ENCODE assay signal across 28 cellular contexts in the genomic region with DNA sequence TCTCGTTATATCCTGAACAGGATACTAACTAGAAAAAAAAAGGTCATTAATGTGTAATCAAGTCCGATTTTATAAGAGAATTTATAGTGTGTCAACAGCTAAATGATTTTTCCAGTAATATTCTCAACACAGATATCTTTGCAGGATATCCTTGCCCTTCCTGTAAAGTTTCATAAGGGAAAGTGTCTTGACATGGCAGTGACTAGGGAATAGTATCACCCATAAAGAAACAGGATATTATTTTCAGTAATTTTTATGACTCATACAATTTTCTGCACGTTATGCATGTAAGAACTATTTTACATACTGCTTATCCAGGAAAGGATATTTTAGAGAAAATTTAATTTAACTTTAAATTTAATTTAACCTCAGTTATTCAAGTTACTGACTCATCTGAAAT. TPM values are rescaled to one million over a fixed set of nuclear protein-coding genes. Genes with fewer than 3 reads are reported as not detected.
DNase-seq lines count a peak whose midpoint lies in the region; ATAC-seq, FAIRE-seq and TF ChIP-seq lines count a peak whose summit lies in the region.
"Had no signal": no experiment of that assay in that cellular context is flagged by ENCODE, and none has a peak within 500 bp of the region (broad histone marks: within the 10 kb centered on the region; RNA-seq: fewer than 3 reads in every experiment).

No MANE protein-coding gene starts in this region.

- no peaks in the 10 kb centered on the region for H3K4me1 ChIP-seq in mammary epithelial cell (ENCODE audit: insufficient read depth, low read length)
- no peaks in the 10 kb centered on the region for H3K4me1 ChIP-seq in breast epithelium
- H3K4me1 ChIP-seq in foreskin keratinocyte = no peaks in the 10 kb centered on the region
- H3K4me1 ChIP-seq: A549, BE2C had no signal

- H2AFZ ChIP-seq in mammary epithelial cell (ENCODE audit: low read depth, low read length) = no peak overlapping the region
- H2AFZ ChIP-seq: GM23338 had no signal

- H3K9me3 ChIP-seq in mammary epithelial cell (replicated peaks; ENCODE audit: insufficient read depth, low read length) (no peaks in the 10 kb centered on the region), breast epithelium (no peaks in the 10 kb centered on the region)
- H3K9me3 ChIP-seq: A549, BE2C had no signal

- 56% methylated on average over 3 of the region's 3 CpGs for WGBS in mammary epithelial cell (ENCODE audit: low coverage, missing lambda C conversion rate)

- POLR2A ChIA-PET in RWPE1 (lab: Yijun Ruan, JAX; ENCODE audit: low non-redundant PET) = no interaction called here

- no peak overlapping the region for H3K4me3 ChIP-seq in mammary epithelial cell (replicated peaks in 1 of 3; ENCODE audit: insufficient read depth in 1 of 3, low read depth in 2 of 3, low read length in 3 of 3)
- no peak overlapping the region for H3K4me3 ChIP-seq in breast epithelium
- no peak overlapping the region for H3K4me3 ChIP-seq in bronchial epithelial cell (ENCODE audit: low read depth, low read length)
- H3K4me3 ChIP-seq: A549; BLaER1 treated with 17β-estradiol and CSF1 and Interleukin-3, amounts not matched to agents 10 nM and 100 nM; GM12878; GM23338 had no signal

- dilution Hi-C loops in mammary epithelial cell (cut with HindIII; ENCODE audit: low sequenced_read_pairs) = no loop called here

- no peak overlapping the region for H3K9ac ChIP-seq in mammary epithelial cell (ENCODE audit: insufficient read depth, low read length)
- H3K9ac ChIP-seq: BLaER1 treated with 17β-estradiol and CSF1 and Interleukin-3, amounts not matched to agents 10 nM and 100 nM had no signal

- H3K27ac ChIP-seq in mammary epithelial cell (ENCODE audit: insufficient read depth, low read depth, low read length) (no peak overlapping the region), breast epithelium (no peak overlapping the region), RWPE1 (no peak overlapping the region), foreskin keratinocyte (no peak overlapping the region)
- H3K27ac ChIP-seq: A549; BLaER1 treated with 17β-estradiol and CSF1 and Interleukin-3, amounts not matched to agents 10 nM and 100 nM had no signal

- intact Hi-C loops in mammary epithelial cell (cut with micrococcal nuclease) = loop anchor here (10.0 kb wide), 1 partner anchor 639 kb away; no protein-coding TSS in a partner anchor
- intact Hi-C loops in breast epithelium (cut with DNase I; ENCODE audit: low total_unique reads) = no loop called here

- DNase-seq in mammary epithelial cell = no peak
- DNase-seq in breast epithelium (ENCODE audit: low spot score in 2 of 2) = no peak
- peak; percentile 20 for DNase-seq in RWPE1 (ENCODE audit: low spot score)
- peak; percentile 65 for DNase-seq in bronchial epithelial cell (ENCODE audit: low read depth)
- DNase-seq in foreskin keratinocyte = peak; percentile 8 to 10
- DNase-seq in SHP77 treated with DMSO at 0.1 percent for 48 hours (lab: John Stamatoyannopoulos, UW) = no peak
- no peak for DNase-seq in NCI-H226
- DNase-seq: 8988T; ACHN; AML-193; BE2C; CD4-positive, alpha-beta T cell; CD8-positive, alpha-beta memory T cell; DMS 273 treated with DMSO at 0.1 percent for 48 hours; DMS79; EL; GDM1; H9 had no signal

- H3K27me3 ChIP-seq in mammary epithelial cell (ENCODE audit: insufficient read depth, low read length) (no peaks in the 10 kb centered on the region), breast epithelium (peaks cover 0 to 14% of the 10 kb centered on the region in 2 donors), bronchial epithelial cell (ENCODE audit: control insufficient read depth, insufficient read depth, low read length) (no peaks in the 10 kb centered on the region), foreskin keratinocyte (no peaks in the 10 kb centered on the region)
- H3K27me3 ChIP-seq: BE2C; BLaER1 treated with 17β-estradiol and CSF1 and Interleukin-3, amounts not matched to agents 10 nM and 100 nM had no signal

- CTCF ChIA-PET in mammary epithelial cell (lab: Charles Lee; ENCODE audit: low non-redundant PET) (no interaction called here), RWPE1 (lab: Yijun Ruan, JAX) (no interaction called here)

- H3K4me2 ChIP-seq in mammary epithelial cell (ENCODE audit: insufficient read depth, low read depth, low read length) = peak overlapping the region; percentile 16
- H3K4me2 ChIP-seq: A549; BLaER1 treated with 17β-estradiol and CSF1 and Interleukin-3, amounts not matched to agents 10 nM and 100 nM; GM23338 had no signal

- in situ Hi-C loops in mammary epithelial cell (cut with MboI; ENCODE audit: low sequenced_read_pairs in 2 of 2) = no loop called here

- no peaks in the 10 kb centered on the region for H3K79me2 ChIP-seq in mammary epithelial cell (ENCODE audit: insufficient read depth, low read length)

- H3K36me3 ChIP-seq in mammary epithelial cell (ENCODE audit: insufficient read depth, low read length) = no peaks in the 10 kb centered on the region
- H3K36me3 ChIP-seq in breast epithelium = no peaks in the 10 kb centered on the region
- no peaks in the 10 kb centered on the region for H3K36me3 ChIP-seq in bronchial epithelial cell (ENCODE audit: control insufficient read depth, insufficient read depth, low read length)
- H3K36me3 ChIP-seq: BE2C; BLaER1 treated with 17β-estradiol and CSF1 and Interleukin-3, amounts not matched to agents 10 nM and 100 nM had no signal

- ATAC-seq in foreskin keratinocyte = peak; percentile 32
- no peak for ATAC-seq in GM21390 (IDR thresholded peaks at IDR 0.05; ENCODE audit: unreplicated experiment)
- ATAC-seq: A549, GM12878, GM23338, HCT116 had no signal

- no peak for TF ChIP-seq POLR2A in breast epithelium (IDR thresholded peaks at IDR 0.05)

- TF ChIP-seq CTCF in mammary epithelial cell (conservative IDR thresholded peaks at IDR 0.05 in 1 of 2, IDR thresholded peaks at IDR 0.05 in 1 of 2; ENCODE audit: extremely low read depth in 1 of 2, insufficient read depth in 1 of 2, low read depth in 1 of 2, low read length in 2 of 2) (no peak), breast epithelium (IDR thresholded peaks at IDR 0.05) (no peak), RWPE1 (conservative IDR thresholded peaks at IDR 0.05; ENCODE audit: low read depth) (no peak), bronchial epithelial cell (IDR thresholded peaks at IDR 0.05; ENCODE audit: insufficient read depth, low read length, severe bottlenecking) (no peak), foreskin keratinocyte (conservative IDR thresholded peaks at IDR 0.05) (no peak)

- no TSS peak for BruUV-seq in mammary epithelial cell (replicated peaks; lab: Mats Ljungman, UMichigan)

- FAIRE-seq in bronchial epithelial cell (lab: Jason Lieb, UNC) = no peak
- FAIRE-seq: A549, D721Med, GM19239 had no signal

- H4K20me1 ChIP-seq in mammary epithelial cell (ENCODE audit: insufficient read depth, low read length) = no peaks in the 10 kb centered on the region
- H4K20me1 ChIP-seq: BLaER1 treated with 17β-estradiol and CSF1 and Interleukin-3, amounts not matched to agents 10 nM and 100 nM had no signal

RNA-seq across cellular contexts. Expression of a gene that starts 19.5 kb away (rescaled TPM):
- total RNA-seq in mammary epithelial cell (not detected), breast epithelium (not detected), bronchial epithelial cell (under 0.01 TPM in 2 replicates), foreskin keratinocyte (not detected in 2 replicates)
- polyA plus RNA-seq in mammary epithelial cell (not detected), foreskin keratinocyte (not detected in 2 replicates)
- not detected for polyA minus RNA-seq in mammary epithelial cell
- total RNA-seq: CD4-positive, alpha-beta T cell; CD8-positive, alpha-beta memory T cell; GM23338; H4; H9 had no signal
- polyA plus RNA-seq: A549; CD14-positive monocyte; CD8-positive, alpha-beta memory T cell; GM12878; GM23338 had no signal

Comparison
In these comparisons a context has a peak if more than half of its experiments do, and no peak if none do; other contexts are left out.
1. DNase-seq: peak in RWPE1 (single experiment), bronchial epithelial cell (single experiment) and foreskin keratinocyte (2 of 2); none in mammary epithelial cell (single experiment), breast epithelium (0 of 2), SHP77 treated with DMSO at 0.1 percent for 48 hours (single experiment) and NCI-H226 (single experiment).